ENCODE assay signal across 17 cellular contexts in genomic region chr2:8851811-8852560, GRCh38. TPM values are rescaled to one million over a fixed set of nuclear protein-coding genes. Genes with fewer than 3 reads are reported as not detected.
DNase-seq lines count a peak whose midpoint lies in the region; ATAC-seq, FAIRE-seq and TF ChIP-seq lines count a peak whose summit lies in the region.
"Had no signal": no experiment of that assay in that cellular context is flagged by ENCODE, and none has a peak within 500 bp of the region (broad histone marks: within the 10 kb centered on the region; RNA-seq: fewer than 3 reads in every experiment).

No MANE protein-coding gene starts in this region.

- FAIRE-seq in bronchial epithelial cell (lab: Jason Lieb, UNC), result no peak
- FAIRE-seq: A549 had no signal

- H3K4me3 ChIP-seq in breast epithelium (no peak overlapping the region), bronchial epithelial cell (ENCODE audit: low read depth, low read length) (no peak overlapping the region)
- H3K4me3 ChIP-seq: A549 had no signal

- no peaks in the 10 kb centered on the region for H3K27me3 Mint-ChIP-seq in MCF 10A (ENCODE audit: insufficient read depth, unreplicated experiment)
- H3K27me3 Mint-ChIP-seq in natural killer cell (ENCODE audit: low read depth in 2 of 2), result peaks cover 2 to 10% of the 10 kb centered on the region in 2 donors
- H3K27me3 Mint-ChIP-seq in activated T-helper 1 cell treated with anti-CD3 and anti-CD28 coated beads, Interleukin-12 subunit alpha, Interleukin-12 subunit beta, Interleukin-2, Interleukin-4 antibody, amounts not matched to agents 30 ng/mL and 10 ng/mL and 1 ng/mL, durations not matched to agents 14 hours and 24 hours and 36 hours (ENCODE audit: insufficient read depth), result peaks cover 10% of the 10 kb centered on the region

- no peaks in the 10 kb centered on the region for H3K4me1 ChIP-seq in breast epithelium
- H3K4me1 ChIP-seq: A549 had no signal

- no peak overlapping the region for H3K27ac ChIP-seq in breast epithelium
- H3K27ac ChIP-seq: A549, brain microvascular endothelial cell had no signal

- no TSS peak for BruUV-seq in MCF 10A (replicated peaks; lab: Mats Ljungman, UMichigan)

- H3K36me3 ChIP-seq in breast epithelium (no peaks in the 10 kb centered on the region), bronchial epithelial cell (ENCODE audit: control insufficient read depth, insufficient read depth, low read length) (no peaks in the 10 kb centered on the region)
- H3K36me3 ChIP-seq: brain microvascular endothelial cell had no signal

- no peaks in the 10 kb centered on the region for H3K27me3 ChIP-seq in breast epithelium
- no peaks in the 10 kb centered on the region for H3K27me3 ChIP-seq in bronchial epithelial cell (ENCODE audit: control insufficient read depth, insufficient read depth, low read length)
- H3K27me3 ChIP-seq: brain microvascular endothelial cell had no signal

- no peaks in the 10 kb centered on the region for H3K9me3 ChIP-seq in breast epithelium
- H3K9me3 ChIP-seq: A549 had no signal

- H3K4me3 Mint-ChIP-seq in MCF 10A (ENCODE audit: unreplicated experiment) (no peak overlapping the region), natural killer cell (no peak overlapping the region)
- no peak overlapping the region for H3K4me3 Mint-ChIP-seq in activated T-helper 1 cell treated with anti-CD3 and anti-CD28 coated beads, Interleukin-12 subunit alpha, Interleukin-12 subunit beta, Interleukin-2, Interleukin-4 antibody, amounts not matched to agents 30 ng/mL and 10 ng/mL and 1 ng/mL, durations not matched to agents 14 hours and 24 hours and 36 hours
- H3K4me3 Mint-ChIP-seq: activated naive CD8-positive, alpha-beta T cell treated with anti-CD3 and anti-CD28 coated beads for 36 hours; CD14-positive monocyte; natural killer cell treated with Interleukin-12 subunit alpha and Interleukin-12 subunit beta and Interleukin-15 and Interleukin-18, amount 100 ng/mL, for 72 hours had no signal

- H3K27ac Mint-ChIP-seq in MCF 10A (ENCODE audit: low read depth, unreplicated experiment), result no peak overlapping the region
- no peak overlapping the region for H3K27ac Mint-ChIP-seq in natural killer cell
- H3K27ac Mint-ChIP-seq in activated T-helper 1 cell treated with anti-CD3 and anti-CD28 coated beads, Interleukin-12 subunit alpha, Interleukin-12 subunit beta, Interleukin-2, Interleukin-4 antibody, amounts not matched to agents 30 ng/mL and 10 ng/mL and 1 ng/mL, durations not matched to agents 14 hours and 24 hours and 36 hours, result no peak overlapping the region
- H3K27ac Mint-ChIP-seq: activated naive CD8-positive, alpha-beta T cell treated with anti-CD3 and anti-CD28 coated beads for 36 hours; CD14-positive monocyte; natural killer cell treated with Interleukin-12 subunit alpha and Interleukin-12 subunit beta and Interleukin-15 and Interleukin-18, amount 100 ng/mL, for 72 hours had no signal

- no peaks in the 10 kb centered on the region for H3K36me3 Mint-ChIP-seq in MCF 10A (ENCODE audit: insufficient read depth, unreplicated experiment)
- no peaks in the 10 kb centered on the region for H3K36me3 Mint-ChIP-seq in natural killer cell
- H3K36me3 Mint-ChIP-seq in activated T-helper 1 cell treated with anti-CD3 and anti-CD28 coated beads, Interleukin-12 subunit alpha, Interleukin-12 subunit beta, Interleukin-2, Interleukin-4 antibody, amounts not matched to agents 30 ng/mL and 10 ng/mL and 1 ng/mL, durations not matched to agents 14 hours and 24 hours and 36 hours (ENCODE audit: low read depth), result no peaks in the 10 kb centered on the region
- H3K36me3 Mint-ChIP-seq: activated naive CD8-positive, alpha-beta T cell treated with anti-CD3 and anti-CD28 coated beads for 36 hours; natural killer cell treated with Interleukin-12 subunit alpha and Interleukin-12 subunit beta and Interleukin-15 and Interleukin-18, amount 100 ng/mL, for 72 hours had no signal

- CTCF ChIA-PET in MCF 10A (lab: Yijun Ruan, JAX), result interaction anchor here (0.5 to 0.6 kb wide), 3 partner anchors 19 to 560 kb away, joined by 3 to 6 read pairs (median 3); no protein-coding TSS in a partner anchor

- DNase-seq in MCF 10A (ENCODE audit: unreplicated experiment) (peak; percentile 9), breast epithelium (ENCODE audit: low spot score in 2 of 2) (no peak), bronchial epithelial cell (ENCODE audit: low read depth) (peak; percentile 20), inferior parietal cortex (ENCODE audit: extremely low spot score) (peak; percentile 17), stromal cell of bone marrow (ENCODE audit: low read depth) (peak; percentile 12), natural killer cell (no peak)
- DNase-seq in activated T-helper 1 cell treated with anti-CD3 and anti-CD28 coated beads, Interleukin-12 subunit alpha, Interleukin-12 subunit beta, Interleukin-2, Interleukin-4 antibody, amounts not matched to agents 30 ng/mL and 10 ng/mL and 1 ng/mL, durations not matched to agents 14 hours and 24 hours and 36 hours (ENCODE audit: low spot score), result no peak
- DNase-seq: activated naive CD8-positive, alpha-beta T cell treated with anti-CD3 and anti-CD28 coated beads for 36 hours; activated T-cell treated with anti-CD3 and anti-CD28 coated beads for 4 hours; brain microvascular endothelial cell; NCI-H146; stimulated activated naive CD4-positive, alpha-beta T cell treated with Interleukin-2 at 50 U/mL for 16 hours had no signal

- no peak for TF ChIP-seq POLR2A in breast epithelium (IDR thresholded peaks at IDR 0.05)

- ATAC-seq in natural killer cell (no peak), HG02678 (IDR thresholded peaks at IDR 0.05; ENCODE audit: unreplicated experiment) (no peak)
- ATAC-seq: HCT116; natural killer cell treated with Interleukin-12 subunit alpha and Interleukin-12 subunit beta and Interleukin-15 and Interleukin-18, amount 100 ng/mL, for 72 hours had no signal

- intact Hi-C loops in MCF 10A (cut with micrococcal nuclease) (no loop called here), breast epithelium (cut with DNase I; ENCODE audit: low total_unique reads) (no loop called here), natural killer cell (cut with micrococcal nuclease) (no loop called here)
- intact Hi-C loops in activated T-helper 1 cell treated with anti-CD3 and anti-CD28 coated beads, Interleukin-12 subunit alpha, Interleukin-12 subunit beta, Interleukin-2, Interleukin-4 antibody, amounts not matched to agents 30 ng/mL and 10 ng/mL and 1 ng/mL, durations not matched to agents 14 hours and 24 hours and 36 hours (cut with micrococcal nuclease), result no loop called here

- H3K4me1 Mint-ChIP-seq in MCF 10A (ENCODE audit: insufficient read depth, unreplicated experiment) (peaks cover 5% of the 10 kb centered on the region), natural killer cell (no peaks in the 10 kb centered on the region)
- no peaks in the 10 kb centered on the region for H3K4me1 Mint-ChIP-seq in activated T-helper 1 cell treated with anti-CD3 and anti-CD28 coated beads, Interleukin-12 subunit alpha, Interleukin-12 subunit beta, Interleukin-2, Interleukin-4 antibody, amounts not matched to agents 30 ng/mL and 10 ng/mL and 1 ng/mL, durations not matched to agents 14 hours and 24 hours and 36 hours (ENCODE audit: low read depth)

- TF ChIP-seq CTCF in MCF 10A (IDR thresholded peaks at IDR 0.05; ENCODE audit: unreplicated experiment), result no peak
- TF ChIP-seq CTCF in breast epithelium (IDR thresholded peaks at IDR 0.05), result no peak
- TF ChIP-seq CTCF in bronchial epithelial cell (IDR thresholded peaks at IDR 0.05; ENCODE audit: insufficient read depth, low read length, severe bottlenecking), result no peak
- TF ChIP-seq CTCF in natural killer cell (IDR thresholded peaks at IDR 0.05), result no peak

- POLR2A ChIA-PET in MCF 10A (lab: Yijun Ruan, JAX), result no interaction called here

- no peaks in the 10 kb centered on the region for H3K9me3 Mint-ChIP-seq in MCF 10A (ENCODE audit: unreplicated experiment)
- H3K9me3 Mint-ChIP-seq in natural killer cell, result no peaks in the 10 kb centered on the region
- H3K9me3 Mint-ChIP-seq in activated T-helper 1 cell treated with anti-CD3 and anti-CD28 coated beads, Interleukin-12 subunit alpha, Interleukin-12 subunit beta, Interleukin-2, Interleukin-4 antibody, amounts not matched to agents 30 ng/mL and 10 ng/mL and 1 ng/mL, durations not matched to agents 14 hours and 24 hours and 36 hours, result no peaks in the 10 kb centered on the region
- H3K9me3 Mint-ChIP-seq: activated naive CD8-positive, alpha-beta T cell treated with anti-CD3 and anti-CD28 coated beads for 36 hours; CD14-positive monocyte; natural killer cell treated with Interleukin-12 subunit alpha and Interleukin-12 subunit beta and Interleukin-15 and Interleukin-18, amount 100 ng/mL, for 72 hours had no signal

RNA-seq across cellular contexts. Expression of gene KIDINS220, which starts 14.6 kb away (rescaled TPM):
- 41.8 and 42.3 TPM in 2 replicates for total RNA-seq in MCF 10A (2022)
- total RNA-seq in breast epithelium, result 100 to 1,000 TPM in 1 of 3 donors, 10 to 100 TPM in 2; 73.1 to 120 (median 87.2) TPM
- total RNA-seq in bronchial epithelial cell, result 45.3 and 58.2 TPM in 2 replicates
- 10 to 100 TPM; 54.1 to 84.2 (median 71.5) TPM for total RNA-seq in natural killer cell
- 24.3 and 24.5 TPM in 2 replicates for total RNA-seq in activated T-helper 1 cell treated with anti-CD3 and anti-CD28 coated beads, Interleukin-12 subunit alpha, Interleukin-12 subunit beta, Interleukin-2, Interleukin-4 antibody, amounts not matched to agents 30 ng/mL and 10 ng/mL and 1 ng/mL, durations not matched to agents 14 hours and 24 hours and 36 hours

Comparison
In these comparisons a context has a peak if more than half of its experiments do, and no peak if none do; other contexts are left out.
1. DNase-seq: peak in MCF 10A (single experiment), bronchial epithelial cell (single experiment), inferior parietal cortex (single experiment) and stromal cell of bone marrow (single experiment); none in breast epithelium (0 of 2), natural killer cell (single experiment) and activated T-helper 1 cell treated with anti-CD3 and anti-CD28 coated beads, Interleukin-12 subunit alpha, Interleukin-12 subunit beta, Interleukin-2, Interleukin-4 antibody, amounts not matched to agents 30 ng/mL and 10 ng/mL and 1 ng/mL, durations not matched to agents 14 hours and 24 hours and 36 hours (single experiment).